In genomic region chr15:25710184-25710583, GRCh38 we compare ENCODE assay signal across 8 cellular contexts.
DNase-seq lines count a peak whose midpoint lies in the region; ATAC-seq and TF ChIP-seq lines count a peak whose summit lies in the region.

No MANE protein-coding gene starts in this region.

- peaks cover 24% of the 10 kb centered on the region for H3K36me3 Mint-ChIP-seq in CD4-positive, alpha-beta T cell (ENCODE audit: low read depth)
- no peaks in the 10 kb centered on the region for H3K36me3 Mint-ChIP-seq in endothelial cell (ENCODE audit: low read depth, unreplicated experiment)
- peaks cover 41% of the 10 kb centered on the region for H3K36me3 Mint-ChIP-seq in osteocyte (ENCODE audit: unreplicated experiment)

- H3K27me3 ChIP-seq in CD4-positive, alpha-beta T cell (ENCODE audit: control insufficient read depth, insufficient read depth, low read length): no peaks in the 10 kb centered on the region

- TF ChIP-seq CTCF in CD4-positive, alpha-beta T cell (IDR thresholded peaks at IDR 0.05): peak; percentile 74
- TF ChIP-seq CTCF in endothelial cell (IDR thresholded peaks at IDR 0.05; ENCODE audit: unreplicated experiment) (peak; percentile 69), osteocyte (IDR thresholded peaks at IDR 0.05) (peak; percentile 68)

- no peaks in the 10 kb centered on the region for H3K4me1 Mint-ChIP-seq in CD4-positive, alpha-beta T cell (ENCODE audit: low read depth)
- H3K4me1 Mint-ChIP-seq in endothelial cell (ENCODE audit: unreplicated experiment): no peaks in the 10 kb centered on the region
- H3K4me1 Mint-ChIP-seq in osteocyte (ENCODE audit: unreplicated experiment): peaks cover 3% of the 10 kb centered on the region

- peak; percentile 62 for ATAC-seq in CD4-positive, alpha-beta T cell (ENCODE audit: poor library complexity)
- peak; percentile 51 for ATAC-seq in HG02798 (IDR thresholded peaks at IDR 0.05; ENCODE audit: poor library complexity, unreplicated experiment)
- ATAC-seq in GM18517 (IDR thresholded peaks at IDR 0.05; ENCODE audit: unreplicated experiment): no peak
- ATAC-seq in GM19328 (IDR thresholded peaks at IDR 0.05; ENCODE audit: unreplicated experiment): no peak

- POLR2A ChIA-PET in CD4-positive, alpha-beta T cell (lab: Charles Lee): interaction anchor here (0.5 kb wide), 1 partner anchor 191 kb away, joined by 3 read pairs; no protein-coding TSS in a partner anchor

- CTCF ChIA-PET in CD4-positive, alpha-beta T cell (lab: Charles Lee): interaction anchor here (1.1 to 1.2 kb wide), 2 partner anchors 22 to 25 kb away, joined by 3 read pairs; no protein-coding TSS in a partner anchor

- no peaks in the 10 kb centered on the region for H3K27me3 Mint-ChIP-seq in CD4-positive, alpha-beta T cell
- H3K27me3 Mint-ChIP-seq in endothelial cell (ENCODE audit: unreplicated experiment) (peaks cover 2% of the 10 kb centered on the region), osteocyte (ENCODE audit: unreplicated experiment) (no peaks in the 10 kb centered on the region)

- intact Hi-C loops in CD4-positive, alpha-beta T cell (cut with DNase I, micrococcal nuclease): no loop called here

- H3K9me3 Mint-ChIP-seq in CD4-positive, alpha-beta T cell: no peaks in the 10 kb centered on the region
- H3K9me3 Mint-ChIP-seq in endothelial cell (ENCODE audit: unreplicated experiment): no peaks in the 10 kb centered on the region
- no peaks in the 10 kb centered on the region for H3K9me3 Mint-ChIP-seq in osteocyte (ENCODE audit: unreplicated experiment)

- H3K9me3 ChIP-seq in CD4-positive, alpha-beta T cell (ENCODE audit: control insufficient read depth, low read length): no peaks in the 10 kb centered on the region

- H3K27ac Mint-ChIP-seq in CD4-positive, alpha-beta T cell: no peak overlapping the region
- H3K27ac Mint-ChIP-seq in endothelial cell (ENCODE audit: unreplicated experiment): no peak overlapping the region
- H3K27ac Mint-ChIP-seq in osteocyte (ENCODE audit: unreplicated experiment): no peak overlapping the region

- peak; percentile 10 to 59 (median 36) for DNase-seq in CD4-positive, alpha-beta T cell
- peak; percentile 28 to 49 for DNase-seq in activated CD4-positive, alpha-beta T cell treated with anti-CD3 and anti-CD28 coated beads for 4 hours
- DNase-seq in endothelial cell (ENCODE audit: low spot score) (peak; percentile 82), osteocyte (ENCODE audit: extremely low spot score, unreplicated experiment) (no peak), SIG-M5 (lab: John Stamatoyannopoulos, UW) (no peak)

- no peak overlapping the region for H3K27ac ChIP-seq in CD4-positive, alpha-beta T cell (ENCODE audit: low read depth, low read length)

- H3K4me3 Mint-ChIP-seq in CD4-positive, alpha-beta T cell: no peak overlapping the region
- H3K4me3 Mint-ChIP-seq in endothelial cell (ENCODE audit: unreplicated experiment) (no peak overlapping the region), osteocyte (ENCODE audit: unreplicated experiment) (no peak overlapping the region)

Comparison
In these comparisons a context has a peak if more than half of its experiments do, and no peak if none do; other contexts are left out.
1. ATAC-seq: peak in CD4-positive, alpha-beta T cell (single experiment) and HG02798 (single experiment); none in GM18517 (single experiment) and GM19328 (single experiment).
2. DNase-seq: peak in CD4-positive, alpha-beta T cell (10 of 10), activated CD4-positive, alpha-beta T cell treated with anti-CD3 and anti-CD28 coated beads for 4 hours (2 of 2) and endothelial cell (single experiment); none in osteocyte (single experiment) and SIG-M5 (single experiment).
3. Peak in every context shown above with its lines, with median percentiles within 50 percentile points of each other: CTCF ChIP-seq.